In genomic region chr3:57778499-57778898, GRCh38 we compare ENCODE assay signal across 1 cellular context.
TF ChIP-seq lines count a peak whose summit lies in the region.

No MANE protein-coding gene starts in this region.

TF ChIP-seq in K562, 482 proteins besides CTCF, POLR2A, EP300 and RAD21:
- TF ChIP-seq RBM34 (IDR thresholded peaks at IDR 0.05; ENCODE audit: borderline replicate concordance, insufficient read depth, low read length) (no peak), BRD9 (IDR thresholded peaks at IDR 0.05; ENCODE audit: low read depth, partially characterized antibody) (no peak), CEBPB (tag; IDR thresholded peaks at IDR 0.05) (peak; percentile 41; the same call in 1 of the 2 replicates)
